28 cellular contexts compared by ENCODE assay signal in the genomic region with DNA sequence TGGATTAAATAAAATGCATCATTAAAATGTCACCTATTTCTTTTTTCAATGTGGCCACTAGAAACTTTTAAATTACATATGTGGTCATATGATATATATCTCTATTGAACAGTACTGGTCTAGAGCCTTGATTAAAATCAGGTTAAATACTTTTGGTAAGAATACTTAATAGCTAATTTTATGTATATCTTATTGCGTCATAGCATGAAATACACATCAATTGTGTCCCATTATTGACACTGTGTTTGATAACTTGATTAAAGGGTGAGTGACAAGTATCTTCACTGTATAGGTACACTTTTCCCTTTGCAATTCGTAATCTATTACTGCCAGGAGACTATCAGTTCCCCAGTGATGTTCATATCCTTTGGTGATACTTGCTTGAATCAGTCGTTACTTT.
"Had no signal": no experiment of that assay in that cellular context is flagged by ENCODE, and none has a peak within 500 bp of the region (broad histone marks: within the 10 kb centered on the region; RNA-seq: fewer than 3 reads in every experiment).

No MANE protein-coding gene starts in this region.

- H3K4me3 ChIP-seq: neural progenitor cell, ovary, psoas muscle, skin epidermis, smooth muscle cell, spleen, suprapubic skin, testis, tibial artery, transverse colon, upper lobe of right lung, uterus had no signal

- H3K27ac ChIP-seq: neural progenitor cell, ovary, parathyroid adenoma, psoas muscle, skin epidermis, spleen, suprapubic skin, testis, tibial artery, transverse colon, upper lobe of right lung, uterus had no signal

- H3K4me1 ChIP-seq: neural progenitor cell, parathyroid adenoma, testis, upper lobe of right lung, uterus had no signal

- DNase-seq: natural killer cell; occipital lobe; ovary; posterior cingulate gyrus; psoas muscle; right cardiac atrium; spleen; stimulated activated CD4-positive, alpha-beta T cell treated with anti-CD3 and anti-CD28 coated beads, Interleukin-12 subunit alpha, Interleukin-12 subunit beta, amount 100 ng/mL, for 4 hours; stimulated activated CD4-positive, alpha-beta T cell treated with anti-CD3 and anti-CD28 coated beads, Interleukin-1b, Interleukin-23, amount 100 ng/mL, for 48 hours; stimulated activated CD4-positive, alpha-beta T cell treated with anti-CD3 and anti-CD28 coated beads, Interleukin-4, amount 100 ng/mL, for 1 hour; stimulated activated CD4-positive, alpha-beta T cell treated with anti-CD3 and anti-CD28 coated beads, Interleukin-4, amount 100 ng/mL, for 4 hours; stimulated activated CD8-positive, alpha-beta memory T cell treated with anti-CD3 and anti-CD28 coated beads, Interleukin-4, amount 100 ng/mL, for 48 hours; stimulated activated naive CD4-positive, alpha-beta T cell; stimulated activated naive CD8-positive, alpha-beta T cell treated with anti-CD3 and anti-CD28 coated beads, Interleukin-15, amount 100 ng/mL, for 72 hours; stimulated activated naive CD8-positive, alpha-beta T cell treated with anti-CD3 and anti-CD28 coated beads, Interleukin-15, Interleukin-2, amounts not matched to agents 100 U/mL and 50 U/mL, for 24 hours; substantia nigra; testis; tibial artery; transverse colon; upper lobe of right lung; uterus had no signal

- H3K27me3 ChIP-seq: ovary, spleen, suprapubic skin, testis, transverse colon, upper lobe of right lung, uterus had no signal

- H3K4me2 ChIP-seq: neural progenitor cell, smooth muscle cell had no signal

- H3K9me3 ChIP-seq: ovary, psoas muscle, spleen, suprapubic skin, testis, tibial artery, transverse colon, upper lobe of right lung, uterus had no signal

- H3K36me3 ChIP-seq: neural progenitor cell, ovary, spleen, suprapubic skin, tibial artery, transverse colon, upper lobe of right lung, uterus had no signal

- H3K79me2 ChIP-seq: parathyroid adenoma had no signal

- H3K9ac ChIP-seq: neural progenitor cell, parathyroid adenoma had no signal

- H2AFZ ChIP-seq: neural progenitor cell, parathyroid adenoma had no signal

- ATAC-seq: natural killer cell; psoas muscle; right cardiac atrium; sciatic nerve; stimulated activated memory B cell treated with anti-CD40 and anti-IgM and Interleukin-4, amounts not matched to agents 10 μg/mL and 1 μg/mL and 100 μg/mL, for 72 hours; stimulated activated naive CD8-positive, alpha-beta T cell treated with anti-CD3 and anti-CD28 coated beads, Interleukin-15, amount 100 ng/mL, for 72 hours; stimulated activated naive CD8-positive, alpha-beta T cell treated with anti-CD3 and anti-CD28 coated beads, Interleukin-15, Interleukin-2, amounts not matched to agents 100 U/mL and 50 U/mL, for 24 hours; upper lobe of right lung had no signal
